In genomic region chr15:96336045-96336642, GRCh38 we compare ENCODE assay signal across 1 cellular context.
TF ChIP-seq lines count a peak whose summit lies in the region.

No MANE protein-coding gene starts in this region.

TF ChIP-seq in GM23338, 12 proteins besides CTCF, POLR2A, EP300 and RAD21 (continued from another document):
- TF ChIP-seq REST (IDR thresholded peaks at IDR 0.05; ENCODE audit: unreplicated experiment): no peak
